9 cellular contexts compared by ENCODE assay signal in genomic region chr17:2084766-2085647, GRCh38. TPM values are rescaled to one million over a fixed set of nuclear protein-coding genes. Genes with fewer than 3 reads are reported as not detected.
DNase-seq lines count a peak whose midpoint lies in the region; ATAC-seq and TF ChIP-seq lines count a peak whose summit lies in the region.
"Had no signal": no experiment of that assay in that cellular context is flagged by ENCODE, and none has a peak within 500 bp of the region (broad histone marks: within the 10 kb centered on the region; RNA-seq: fewer than 3 reads in every experiment).

No MANE protein-coding gene starts in this region.

- H3K4me3 ChIP-seq in rectal smooth muscle tissue (ENCODE audit: low read length) = peak overlapping the region; percentile 6

- no peaks in the 10 kb centered on the region for H3K36me3 Mint-ChIP-seq in glutamatergic neuron (ENCODE audit: unreplicated experiment)

- no peak for TF ChIP-seq POLR2A in erythroblast (IDR thresholded peaks at IDR 0.05; ENCODE audit: low read length)

- peaks cover 2% of the 10 kb centered on the region for H3K9me3 Mint-ChIP-seq in glutamatergic neuron (ENCODE audit: unreplicated experiment)

- H3K27ac Mint-ChIP-seq in glutamatergic neuron (ENCODE audit: unreplicated experiment) = peak overlapping the region; percentile 89

- peaks cover 4% of the 10 kb centered on the region for H3K36me3 ChIP-seq in rectal smooth muscle tissue (ENCODE audit: control insufficient read depth, insufficient read depth, low read length)

- H3K4me3 Mint-ChIP-seq in glutamatergic neuron (ENCODE audit: unreplicated experiment) = no peak overlapping the region

- H3K9ac ChIP-seq in rectal smooth muscle tissue (ENCODE audit: low read length) = peak overlapping the region; percentile 16

- H3K27me3 Mint-ChIP-seq in glutamatergic neuron (ENCODE audit: unreplicated experiment) = peaks cover 4% of the 10 kb centered on the region

- no peak for TF ChIP-seq CTCF in VCaP (conservative IDR thresholded peaks at IDR 0.05)
- TF ChIP-seq CTCF in glutamatergic neuron (IDR thresholded peaks at IDR 0.05; ENCODE audit: partially characterized antibody, unreplicated experiment) = no peak
- no peak for TF ChIP-seq CTCF in GM20000 (IDR thresholded peaks at IDR 0.05; ENCODE audit: extremely low read depth, missing control alignments)

- peaks cover 55% of the 10 kb centered on the region for H3K4me1 Mint-ChIP-seq in glutamatergic neuron (ENCODE audit: low read depth, unreplicated experiment)

- DNase-seq in ELR (ENCODE audit: low read depth) (peak; percentile 67), glutamatergic neuron (no peak), erythroblast (lab: John Stamatoyannopoulos, UW) (no peak), GM20000 (ENCODE audit: low spot score) (no peak)
- DNase-seq: NCI-H1105 treated with DMSO at 0.1 percent for 48 hours had no signal

- H3K27me3 ChIP-seq in rectal smooth muscle tissue (ENCODE audit: control insufficient read depth, insufficient read depth, low read length) = no peaks in the 10 kb centered on the region

- H3K27ac ChIP-seq in VCaP (peak overlapping the region; percentile 88), rectal smooth muscle tissue (ENCODE audit: low read depth, low read length) (peak overlapping the region; percentile 62)

- ATAC-seq in HG02884 (IDR thresholded peaks at IDR 0.05; ENCODE audit: unreplicated experiment) = no peak
- no peak for ATAC-seq in HG02623 (IDR thresholded peaks at IDR 0.05; ENCODE audit: unreplicated experiment)

- peaks cover 47% of the 10 kb centered on the region for H3K4me1 ChIP-seq in rectal smooth muscle tissue (ENCODE audit: control insufficient read depth, insufficient read depth, low read length)

RNA-seq across cellular contexts. Expression of gene HIC1, which starts 30.1 kb away (rescaled TPM):
- 2.5 TPM for total RNA-seq in glutamatergic neuron (ENCODE audit: unreplicated experiment)

RNA-seq across cellular contexts. Expression of gene OVCA2, which starts 43.2 kb away (rescaled TPM):
- 16.3 TPM for total RNA-seq in glutamatergic neuron (ENCODE audit: unreplicated experiment)

RNA-seq across cellular contexts. Expression of gene DPH1, which starts 55.1 kb away (rescaled TPM):
- total RNA-seq in glutamatergic neuron (ENCODE audit: unreplicated experiment) = 36.4 TPM

RNA-seq across cellular contexts. Expression of gene RTN4RL1, which starts 59.9 kb away (rescaled TPM):
- 50.3 TPM for total RNA-seq in glutamatergic neuron (ENCODE audit: unreplicated experiment)
